16 cellular contexts compared by ENCODE assay signal in the genomic region with DNA sequence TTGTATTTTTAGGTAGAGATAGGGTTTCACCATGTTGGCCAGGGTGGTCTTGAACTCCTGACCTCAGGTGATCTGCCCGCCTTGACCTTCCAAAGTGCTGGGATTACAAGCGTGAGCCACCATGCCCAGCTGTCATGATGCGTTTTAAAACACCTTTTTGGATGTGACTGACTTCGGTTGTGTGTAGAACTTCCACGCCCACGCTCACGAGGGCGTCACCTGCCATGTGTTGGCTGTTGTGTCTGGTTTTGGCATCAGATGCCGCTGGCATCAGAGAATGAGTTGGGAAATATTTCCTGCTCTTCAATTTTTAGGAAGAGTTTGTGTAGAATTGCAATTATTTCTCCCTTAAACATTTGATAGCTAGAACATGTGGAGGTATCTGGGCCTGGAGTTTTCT.
"Had no signal": no experiment of that assay in that cellular context is flagged by ENCODE, and none has a peak within 500 bp of the region (broad histone marks: within the 10 kb centered on the region; RNA-seq: fewer than 3 reads in every experiment).

No MANE protein-coding gene starts in this region.

- H3K4me3 ChIP-seq: smooth muscle cell, tibial nerve had no signal

- H3K27me3 Mint-ChIP-seq: activated CD4-positive, alpha-beta T cell treated with anti-CD3 and anti-CD28 coated beads, Interleukin-2, amount 10 ng/mL, durations not matched to agents 7 days and 5 days; activated naive CD4-positive, alpha-beta T cell treated with anti-CD3 and anti-CD28 coated beads, Interleukin-2, amount 50 U/mL, for 24 hours; stimulated activated memory B cell treated with anti-CD40 and anti-IgM and Interleukin-4, amounts not matched to agents 10 μg/mL and 1 μg/mL and 100 μg/mL, for 72 hours had no signal

- H3K9me3 Mint-ChIP-seq: activated CD4-positive, alpha-beta T cell treated with anti-CD3 and anti-CD28 coated beads, Interleukin-2, amount 10 ng/mL, durations not matched to agents 7 days and 5 days; activated naive CD4-positive, alpha-beta T cell treated with anti-CD3 and anti-CD28 coated beads, Interleukin-2, amount 50 U/mL, for 24 hours; activated T-helper 2 cell treated with anti-CD3 and anti-CD28 coated beads, Interferon-gamma antibody, Interleukin-2, Interleukin-4, amounts not matched to agents 10 μg/mL and 5 μg/mL and 100 μg/mL, durations not matched to agents 14 hours and 24 hours and 36 hours; immature natural killer cell; stimulated activated memory B cell treated with anti-CD40 and anti-IgM and Interleukin-4, amounts not matched to agents 10 μg/mL and 1 μg/mL and 100 μg/mL, for 72 hours had no signal

- H3K27ac Mint-ChIP-seq: activated CD4-positive, alpha-beta T cell treated with anti-CD3 and anti-CD28 coated beads, Interleukin-2, amount 10 ng/mL, durations not matched to agents 7 days and 5 days; activated naive CD4-positive, alpha-beta T cell treated with anti-CD3 and anti-CD28 coated beads, Interleukin-2, amount 50 U/mL, for 24 hours; activated T-helper 2 cell treated with anti-CD3 and anti-CD28 coated beads, Interferon-gamma antibody, Interleukin-2, Interleukin-4, amounts not matched to agents 10 μg/mL and 5 μg/mL and 100 μg/mL, durations not matched to agents 14 hours and 24 hours and 36 hours; immature natural killer cell; stimulated activated memory B cell treated with anti-CD40 and anti-IgM and Interleukin-4, amounts not matched to agents 10 μg/mL and 1 μg/mL and 100 μg/mL, for 72 hours had no signal

- H3K36me3 ChIP-seq: neutrophil, tibial nerve had no signal

- H3K36me3 Mint-ChIP-seq: immature natural killer cell had no signal

- ATAC-seq: left colon; stimulated activated memory B cell treated with anti-CD40 and anti-IgM and Interleukin-4, amounts not matched to agents 10 μg/mL and 1 μg/mL and 100 μg/mL, for 72 hours had no signal

- H3K9me3 ChIP-seq: neutrophil, tibial nerve had no signal

- DNase-seq: activated CD4-positive, alpha-beta T cell treated with anti-CD3 and anti-CD28 coated beads, Interleukin-2, amount 10 ng/mL, durations not matched to agents 7 days and 5 days; activated CD4-positive, CD25-positive, alpha-beta regulatory T cell; activated CD8-positive, alpha-beta memory T cell treated with anti-CD3 and anti-CD28 coated beads for 24 hours; activated T-cell treated with anti-CD3 and anti-CD28 coated beads for 4 hours; immature natural killer cell; mesenchymal stem cell; stimulated activated CD4-positive, alpha-beta T cell treated with anti-CD3 and anti-CD28 coated beads, Interleukin-1b, Interleukin-23, amount 100 ng/mL, for 48 hours; T-helper 2 cell had no signal

- H3K4me1 Mint-ChIP-seq: immature natural killer cell had no signal

- H3K27me3 ChIP-seq: neutrophil, tibial nerve had no signal

- H3K27ac ChIP-seq: neutrophil, tibial nerve had no signal

- H3K4me3 Mint-ChIP-seq: activated CD4-positive, alpha-beta T cell treated with anti-CD3 and anti-CD28 coated beads, Interleukin-2, amount 10 ng/mL, durations not matched to agents 7 days and 5 days; activated naive CD4-positive, alpha-beta T cell treated with anti-CD3 and anti-CD28 coated beads, Interleukin-2, amount 50 U/mL, for 24 hours; immature natural killer cell; stimulated activated memory B cell treated with anti-CD40 and anti-IgM and Interleukin-4, amounts not matched to agents 10 μg/mL and 1 μg/mL and 100 μg/mL, for 72 hours had no signal

- FAIRE-seq: TTC549 had no signal
